21 cellular contexts compared by ENCODE assay signal in the genomic region with DNA sequence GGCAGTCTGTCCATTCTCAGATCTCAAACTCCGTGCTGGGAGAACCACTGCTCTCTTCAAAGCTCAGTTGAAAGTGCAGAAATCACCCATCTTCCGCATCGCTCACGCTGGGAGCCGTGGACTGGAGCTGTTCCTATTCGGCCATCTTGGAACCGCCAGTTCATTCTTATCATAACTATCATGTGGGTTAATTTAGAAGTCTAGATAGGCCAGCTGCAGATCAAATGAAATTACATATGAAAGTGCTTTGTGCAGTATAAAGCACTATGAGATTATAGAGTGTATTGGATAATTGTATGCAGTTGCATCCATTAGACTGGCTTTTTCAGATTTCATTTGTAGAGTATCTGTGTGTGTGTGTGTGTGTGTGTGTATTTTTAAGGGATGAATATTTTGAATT. TPM values are rescaled to one million over a fixed set of nuclear protein-coding genes. Genes with fewer than 3 reads are reported as not detected.
A peak's percentile ranks its signal among the peaks of the same experiment; 100 is the strongest.
DNase-seq lines count a peak whose midpoint lies in the region; ATAC-seq and TF ChIP-seq lines count a peak whose summit lies in the region.
"Had no signal": no experiment of that assay in that cellular context is flagged by ENCODE, and none has a peak within 500 bp of the region (broad histone marks: within the 10 kb centered on the region; RNA-seq: fewer than 3 reads in every experiment).

No MANE protein-coding gene starts in this region.

- intact Hi-C loops in CD4-positive, alpha-beta memory T cell (cut with micrococcal nuclease): no loop called here

- H3K27ac ChIP-seq in CD4-positive, alpha-beta memory T cell (ENCODE audit: low read depth, low read length): no peak overlapping the region
- peak overlapping the region in 1 of 2 experiments; percentile 61; a peak in 1 of 4 replicates for H3K27ac ChIP-seq in SK-N-SH (ENCODE audit: low read depth in 2 of 2, low read length in 1 of 2)
- H3K27ac ChIP-seq: BLaER1 treated with 17β-estradiol and CSF1 and Interleukin-3, amounts not matched to agents 10 nM and 100 nM; C4-2B had no signal

- POLR2A ChIA-PET in CD4-positive, alpha-beta memory T cell (lab: Charles Lee; ENCODE audit: partially characterized antibody): interaction anchor here (1.3 kb wide), 1 partner anchor 134 kb away, joined by 4 read pairs; a partner anchor contains a TSS
- POLR2A ChIA-PET in SK-N-SH (lab: Yijun Ruan, JAX): interaction anchor here (0.6 kb wide), 1 partner anchor 31 kb away, joined by 6 read pairs; no protein-coding TSS in a partner anchor
- POLR2A ChIA-PET in activated CD4-positive, alpha-beta memory T cell treated with anti-CD3 and anti-CD28 coated beads, Interleukin-2, amount 10 ng/mL, durations not matched to agents 7 days and 5 days (lab: Charles Lee): no interaction called here

- peak overlapping the region in 4 of 7 donors; percentile 6 to 70 (median 51) for H3K27ac Mint-ChIP-seq in CD4-positive, alpha-beta memory T cell
- H3K27ac Mint-ChIP-seq in stimulated activated effector memory CD8-positive, alpha-beta T cell treated with anti-CD3 and anti-CD28 coated beads, Interleukin-12 subunit alpha, Interleukin-12 subunit beta, amount 100 ng/mL, for 72 hours: peak overlapping the region; percentile 9
- H3K27ac Mint-ChIP-seq in activated CD4-positive, alpha-beta memory T cell treated with anti-CD3 and anti-CD28 coated beads, Interleukin-2, amount 10 ng/mL, durations not matched to agents 7 days and 5 days: no peak overlapping the region
- H3K27ac Mint-ChIP-seq: CD8-positive, alpha-beta memory T cell had no signal

- no peaks in the 10 kb centered on the region for H3K9me3 ChIP-seq in CD4-positive, alpha-beta memory T cell (ENCODE audit: control insufficient read depth in 1 of 2, low read length in 2 of 2)
- H3K9me3 ChIP-seq in SK-N-SH: no peaks in the 10 kb centered on the region
- H3K9me3 ChIP-seq: BLaER1 treated with 17β-estradiol and CSF1 and Interleukin-3, amounts not matched to agents 10 nM and 100 nM had no signal

- no peak overlapping the region for H3K4me3 Mint-ChIP-seq in CD4-positive, alpha-beta memory T cell
- no peak overlapping the region for H3K4me3 Mint-ChIP-seq in stimulated activated effector memory CD8-positive, alpha-beta T cell treated with anti-CD3 and anti-CD28 coated beads, Interleukin-12 subunit alpha, Interleukin-12 subunit beta, amount 100 ng/mL, for 72 hours
- no peak overlapping the region for H3K4me3 Mint-ChIP-seq in activated CD4-positive, alpha-beta memory T cell treated with anti-CD3 and anti-CD28 coated beads, Interleukin-2, amount 10 ng/mL, durations not matched to agents 7 days and 5 days
- H3K4me3 Mint-ChIP-seq: CD4-positive, alpha-beta T cell; CD8-positive, alpha-beta memory T cell had no signal

- no peak for TF ChIP-seq CTCF in SK-N-SH (IDR thresholded peaks at IDR 0.05)

- H3K36me3 ChIP-seq in CD4-positive, alpha-beta memory T cell (ENCODE audit: insufficient read depth, low read length): peaks cover 6% of the 10 kb centered on the region
- peaks cover 0 to 4% of the 10 kb centered on the region in 2 experiments for H3K36me3 ChIP-seq in SK-N-SH (replicated peaks in 1 of 2; ENCODE audit: control insufficient read depth in 1 of 2, insufficient read depth in 2 of 2, low read length in 1 of 2)

- H3K4me2 ChIP-seq in SK-N-SH: no peak overlapping the region
- H3K4me2 ChIP-seq: BLaER1 treated with 17β-estradiol and CSF1 and Interleukin-3, amounts not matched to agents 10 nM and 100 nM had no signal

- WGBS in SK-N-SH (ENCODE audit: low lambda C conversion rate): 66% methylated on average over 7 of the region's 7 CpGs

- H3K9ac ChIP-seq in SK-N-SH: no peak overlapping the region
- H3K9ac ChIP-seq: BLaER1 treated with 17β-estradiol and CSF1 and Interleukin-3, amounts not matched to agents 10 nM and 100 nM had no signal

- no peak for ATAC-seq in stimulated activated effector memory CD8-positive, alpha-beta T cell treated with anti-CD3 and anti-CD28 coated beads, Interleukin-12 subunit alpha, Interleukin-12 subunit beta, amount 100 ng/mL, for 72 hours
- no peak for ATAC-seq in HG03108 (IDR thresholded peaks at IDR 0.05; ENCODE audit: unreplicated experiment)
- ATAC-seq: GM12878 had no signal

- H3K4me3 ChIP-seq in CD4-positive, alpha-beta memory T cell (ENCODE audit: low read length in 2 of 2): no peak overlapping the region
- no peak overlapping the region for H3K4me3 ChIP-seq in SK-N-SH (ENCODE audit: low read depth in 2 of 2, low read length in 1 of 2)
- H3K4me3 ChIP-seq: BLaER1 treated with 17β-estradiol and CSF1 and Interleukin-3, amounts not matched to agents 10 nM and 100 nM; GM12878 had no signal

- no peaks in the 10 kb centered on the region for H4K20me1 ChIP-seq in SK-N-SH (ENCODE audit: insufficient read depth)
- H4K20me1 ChIP-seq: BLaER1 treated with 17β-estradiol and CSF1 and Interleukin-3, amounts not matched to agents 10 nM and 100 nM had no signal

- no peaks in the 10 kb centered on the region for H3K9me3 Mint-ChIP-seq in CD4-positive, alpha-beta memory T cell
- H3K9me3 Mint-ChIP-seq in stimulated activated effector memory CD8-positive, alpha-beta T cell treated with anti-CD3 and anti-CD28 coated beads, Interleukin-12 subunit alpha, Interleukin-12 subunit beta, amount 100 ng/mL, for 72 hours: no peaks in the 10 kb centered on the region
- H3K9me3 Mint-ChIP-seq in activated CD4-positive, alpha-beta memory T cell treated with anti-CD3 and anti-CD28 coated beads, Interleukin-2, amount 10 ng/mL, durations not matched to agents 7 days and 5 days: no peaks in the 10 kb centered on the region
- H3K9me3 Mint-ChIP-seq: CD4-positive, alpha-beta T cell; CD8-positive, alpha-beta memory T cell had no signal

- no peaks in the 10 kb centered on the region for H3K9me2 ChIP-seq in SK-N-SH

- H3F3A ChIP-seq in SK-N-SH (replicated peaks; ENCODE audit: insufficient read depth): no peaks in the 10 kb centered on the region

- TF ChIP-seq RAD21 in SK-N-SH (IDR thresholded peaks at IDR 0.05; ENCODE audit: low read length): 0 out of 2 replicates have a peak, but pooled peaks have one; percentile 4

- H3K36me3 Mint-ChIP-seq in CD4-positive, alpha-beta memory T cell: peaks cover 28 to 30% of the 10 kb centered on the region in 2 donors
- peaks cover 11% of the 10 kb centered on the region for H3K36me3 Mint-ChIP-seq in stimulated activated effector memory CD8-positive, alpha-beta T cell treated with anti-CD3 and anti-CD28 coated beads, Interleukin-12 subunit alpha, Interleukin-12 subunit beta, amount 100 ng/mL, for 72 hours
- H3K36me3 Mint-ChIP-seq in activated CD4-positive, alpha-beta memory T cell treated with anti-CD3 and anti-CD28 coated beads, Interleukin-2, amount 10 ng/mL, durations not matched to agents 7 days and 5 days (ENCODE audit: low read depth): peaks cover 40% of the 10 kb centered on the region

- CTCF ChIA-PET in CD4-positive, alpha-beta memory T cell (lab: Charles Lee; ENCODE audit: partially characterized antibody): interaction anchor here (0.6 to 1.4 kb wide), 2 partner anchors 29 to 233 kb away, joined by 3 to 4 read pairs; no protein-coding TSS in a partner anchor
- CTCF ChIA-PET in SK-N-SH (lab: Yijun Ruan, JAX): interaction anchor here (1.0 to 1.6 kb wide), 2 partner anchors 10 to 13 kb away, joined by 4 read pairs; no protein-coding TSS in a partner anchor
- CTCF ChIA-PET in activated CD4-positive, alpha-beta memory T cell treated with anti-CD3 and anti-CD28 coated beads, Interleukin-2, amount 10 ng/mL, durations not matched to agents 7 days and 5 days (lab: Charles Lee): no interaction called here

- peak in 1 of 2 experiments; percentile 66; a peak in 1 of 4 replicates for TF ChIP-seq EP300 in SK-N-SH (IDR thresholded peaks at IDR 0.05; ENCODE audit: borderline replicate concordance in 1 of 2, low read depth in 1 of 2, low read length in 1 of 2)

- no peaks in the 10 kb centered on the region for H3K27me3 Mint-ChIP-seq in CD4-positive, alpha-beta memory T cell
- H3K27me3 Mint-ChIP-seq in activated CD4-positive, alpha-beta memory T cell treated with anti-CD3 and anti-CD28 coated beads, Interleukin-2, amount 10 ng/mL, durations not matched to agents 7 days and 5 days: no peaks in the 10 kb centered on the region
- H3K27me3 Mint-ChIP-seq: CD4-positive, alpha-beta T cell had no signal

- no peak for DNase-seq in CD4-positive, alpha-beta memory T cell
- DNase-seq in SK-N-SH (peak; percentile 44), NCI-H1436 treated with DMSO at 0.1 percent for 48 hours (lab: John Stamatoyannopoulos, UW) (no peak)
- no peak for DNase-seq in stimulated activated effector memory CD8-positive, alpha-beta T cell treated with anti-CD3 and anti-CD28 coated beads, Interleukin-12 subunit alpha, Interleukin-12 subunit beta, amount 100 ng/mL, for 72 hours (ENCODE audit: low spot score in 2 of 2)
- no peak for DNase-seq in activated CD4-positive, alpha-beta memory T cell treated with anti-CD3 and anti-CD28 coated beads, Interleukin-2, amount 10 ng/mL, durations not matched to agents 7 days and 5 days
- DNase-seq: 8988T; ACHN; CD4-positive, alpha-beta T cell; CD8-positive, alpha-beta memory T cell; COR-L47; DMS 273 treated with DMSO at 0.1 percent for 48 hours; DMS153; DMS53; DMS79; DND-41; EL; GDM1 had no signal

- H3K27me3 ChIP-seq in CD4-positive, alpha-beta memory T cell (ENCODE audit: insufficient read depth, low read length): no peaks in the 10 kb centered on the region
- no peaks in the 10 kb centered on the region for H3K27me3 ChIP-seq in SK-N-SH (ENCODE audit: insufficient read depth)
- H3K27me3 ChIP-seq: BLaER1 treated with 17β-estradiol and CSF1 and Interleukin-3, amounts not matched to agents 10 nM and 100 nM had no signal

- peaks cover 4 to 24% (median 16%) of the 10 kb centered on the region in 4 donors for H3K4me1 Mint-ChIP-seq in CD4-positive, alpha-beta memory T cell
- peaks cover 15% of the 10 kb centered on the region for H3K4me1 Mint-ChIP-seq in stimulated activated effector memory CD8-positive, alpha-beta T cell treated with anti-CD3 and anti-CD28 coated beads, Interleukin-12 subunit alpha, Interleukin-12 subunit beta, amount 100 ng/mL, for 72 hours
- no peaks in the 10 kb centered on the region for H3K4me1 Mint-ChIP-seq in activated CD4-positive, alpha-beta memory T cell treated with anti-CD3 and anti-CD28 coated beads, Interleukin-2, amount 10 ng/mL, durations not matched to agents 7 days and 5 days

- no peaks in the 10 kb centered on the region for H3K4me1 ChIP-seq in CD4-positive, alpha-beta memory T cell (ENCODE audit: insufficient read depth, low read length)
- peaks cover 0 to 4% of the 10 kb centered on the region in 2 experiments; a peak in 1 of 4 replicates for H3K4me1 ChIP-seq in SK-N-SH (ENCODE audit: control insufficient read depth in 1 of 2, insufficient read depth in 2 of 2, low read depth in 1 of 2, low read length in 1 of 2)
- H3K4me1 ChIP-seq: BLaER1 treated with 17β-estradiol and CSF1 and Interleukin-3, amounts not matched to agents 10 nM and 100 nM had no signal

- H3K79me2 ChIP-seq in SK-N-SH (ENCODE audit: insufficient read depth): peaks cover 4% of the 10 kb centered on the region; the same call in 1 of the 2 replicates

- no peak overlapping the region for H2AFZ ChIP-seq in SK-N-SH (ENCODE audit: low read depth)

RNA-seq across cellular contexts. Expression of a gene that starts 57.8 kb away (rescaled TPM):
- total RNA-seq in CD4-positive, alpha-beta memory T cell: 10 to 100 TPM; 38.9 to 39.4 TPM
- 100 to 1,000 TPM in 1 of 2 donors, 10 to 100 TPM in 1; 84.2 to 121 TPM for polyA plus RNA-seq in CD4-positive, alpha-beta memory T cell
- polyA plus RNA-seq in SK-N-SH (2012; rRNA removed): 17.9 and 19.0 TPM in 2 replicates
- polyA plus RNA-seq in SK-N-SH (2012; cell fraction: cytosol; rRNA removed): 16.6 and 17.5 TPM in 2 replicates
- polyA plus RNA-seq in SK-N-SH (2012; cell fraction: nucleus; rRNA removed): 64.0 and 69.9 TPM in 2 replicates
- 10 to 100 TPM; 43.3 to 44.9 TPM for total RNA-seq in activated CD4-positive, alpha-beta memory T cell treated with anti-CD3 and anti-CD28 coated beads, Interleukin-2, amount 10 ng/mL, durations not matched to agents 7 days and 5 days

RNA-seq across cellular contexts. Expression of a gene that starts 58.4 kb away (rescaled TPM):
- 10 to 100 TPM; 36.1 to 41.0 TPM for total RNA-seq in CD4-positive, alpha-beta memory T cell
- 10 to 100 TPM; 58.0 to 70.9 TPM for polyA plus RNA-seq in CD4-positive, alpha-beta memory T cell
- 6.2 and 8.3 TPM in 2 replicates for polyA plus RNA-seq in SK-N-SH (2012; rRNA removed)
- polyA plus RNA-seq in SK-N-SH (2012; cell fraction: cytosol; rRNA removed): 11.4 and 15.3 TPM in 2 replicates
- polyA plus RNA-seq in SK-N-SH (2012; cell fraction: nucleus; rRNA removed): 4.8 and 9.2 TPM in 2 replicates
- 10 to 100 TPM; 51.7 to 59.4 TPM for total RNA-seq in activated CD4-positive, alpha-beta memory T cell treated with anti-CD3 and anti-CD28 coated beads, Interleukin-2, amount 10 ng/mL, durations not matched to agents 7 days and 5 days
